In the genomic region with DNA sequence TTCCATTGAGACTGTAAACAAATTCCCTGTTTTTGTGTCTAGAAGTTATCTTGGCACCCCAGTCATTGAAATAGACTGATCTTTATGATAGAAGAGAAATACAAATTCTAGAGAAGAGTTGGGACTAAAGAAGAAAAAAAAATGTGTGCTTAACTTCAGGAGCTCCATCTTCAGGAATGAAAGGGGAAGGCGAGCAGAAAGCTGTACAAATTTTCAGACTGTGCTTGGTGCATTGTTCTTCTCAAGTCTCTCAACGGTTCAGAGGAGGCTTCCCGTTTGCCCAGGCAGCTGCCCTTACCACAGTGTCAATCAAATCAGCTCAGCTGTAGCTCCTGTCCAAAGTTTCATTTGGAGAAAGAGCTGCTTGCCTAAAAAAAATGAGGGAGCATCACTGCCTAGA, we compare ENCODE assay signal across 2 cellular contexts.
TF ChIP-seq lines count a peak whose summit lies in the region.

No MANE protein-coding gene starts in this region.

TF ChIP-seq in GM12878, 131 proteins besides CTCF, POLR2A, EP300 and RAD21:
- TF ChIP-seq, protein P1, sequence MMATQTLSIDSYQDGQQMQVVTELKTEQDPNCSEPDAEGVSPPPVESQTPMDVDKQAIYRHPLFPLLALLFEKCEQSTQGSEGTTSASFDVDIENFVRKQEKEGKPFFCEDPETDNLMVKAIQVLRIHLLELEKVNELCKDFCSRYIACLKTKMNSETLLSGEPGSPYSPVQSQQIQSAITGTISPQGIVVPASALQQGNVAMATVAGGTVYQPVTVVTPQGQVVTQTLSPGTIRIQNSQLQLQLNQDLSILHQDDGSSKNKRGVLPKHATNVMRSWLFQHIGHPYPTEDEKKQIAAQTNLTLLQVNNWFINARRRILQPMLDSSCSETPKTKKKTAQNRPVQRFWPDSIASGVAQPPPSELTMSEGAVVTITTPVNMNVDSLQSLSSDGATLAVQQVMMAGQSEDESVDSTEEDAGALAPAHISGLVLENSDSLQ (IDR thresholded peaks at IDR 0.05), result peak; percentile 74
- TF ChIP-seq SMC3 (IDR thresholded peaks at IDR 0.05; ENCODE audit: borderline replicate concordance, low read length) (peak; percentile 28; the same call in 1 of the 2 replicates), PAX5 (IDR thresholded peaks at IDR 0.05; ENCODE audit: borderline replicate concordance, low read depth, low read length) (no peak)

TF ChIP-seq in neural cell, 6 proteins besides CTCF, POLR2A, EP300 and RAD21:
- TF ChIP-seq, protein P2, sequence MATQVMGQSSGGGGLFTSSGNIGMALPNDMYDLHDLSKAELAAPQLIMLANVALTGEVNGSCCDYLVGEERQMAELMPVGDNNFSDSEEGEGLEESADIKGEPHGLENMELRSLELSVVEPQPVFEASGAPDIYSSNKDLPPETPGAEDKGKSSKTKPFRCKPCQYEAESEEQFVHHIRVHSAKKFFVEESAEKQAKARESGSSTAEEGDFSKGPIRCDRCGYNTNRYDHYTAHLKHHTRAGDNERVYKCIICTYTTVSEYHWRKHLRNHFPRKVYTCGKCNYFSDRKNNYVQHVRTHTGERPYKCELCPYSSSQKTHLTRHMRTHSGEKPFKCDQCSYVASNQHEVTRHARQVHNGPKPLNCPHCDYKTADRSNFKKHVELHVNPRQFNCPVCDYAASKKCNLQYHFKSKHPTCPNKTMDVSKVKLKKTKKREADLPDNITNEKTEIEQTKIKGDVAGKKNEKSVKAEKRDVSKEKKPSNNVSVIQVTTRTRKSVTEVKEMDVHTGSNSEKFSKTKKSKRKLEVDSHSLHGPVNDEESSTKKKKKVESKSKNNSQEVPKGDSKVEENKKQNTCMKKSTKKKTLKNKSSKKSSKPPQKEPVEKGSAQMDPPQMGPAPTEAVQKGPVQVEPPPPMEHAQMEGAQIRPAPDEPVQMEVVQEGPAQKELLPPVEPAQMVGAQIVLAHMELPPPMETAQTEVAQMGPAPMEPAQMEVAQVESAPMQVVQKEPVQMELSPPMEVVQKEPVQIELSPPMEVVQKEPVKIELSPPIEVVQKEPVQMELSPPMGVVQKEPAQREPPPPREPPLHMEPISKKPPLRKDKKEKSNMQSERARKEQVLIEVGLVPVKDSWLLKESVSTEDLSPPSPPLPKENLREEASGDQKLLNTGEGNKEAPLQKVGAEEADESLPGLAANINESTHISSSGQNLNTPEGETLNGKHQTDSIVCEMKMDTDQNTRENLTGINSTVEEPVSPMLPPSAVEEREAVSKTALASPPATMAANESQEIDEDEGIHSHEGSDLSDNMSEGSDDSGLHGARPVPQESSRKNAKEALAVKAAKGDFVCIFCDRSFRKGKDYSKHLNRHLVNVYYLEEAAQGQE (IDR thresholded peaks at IDR 0.05; ENCODE audit: borderline replicate concordance), result no peak
- no peak for TF ChIP-seq POLR2AphosphoS5 (IDR thresholded peaks at IDR 0.05)
- no peak for TF ChIP-seq TAF1 (IDR thresholded peaks at IDR 0.05; ENCODE audit: low read depth)
- peak; percentile 53 for TF ChIP-seq SMC3 (conservative IDR thresholded peaks at IDR 0.05; ENCODE audit: poor library complexity)
